Comparison of ENCODE assay signal across 14 cellular contexts in genomic region chr3:182259579-182259978, GRCh38.
A peak's percentile ranks its signal among the peaks of the same experiment; 100 is the strongest.
DNase-seq lines count a peak whose midpoint lies in the region; ATAC-seq and TF ChIP-seq lines count a peak whose summit lies in the region.
"Had no signal": no experiment of that assay in that cellular context is flagged by ENCODE, and none has a peak within 500 bp of the region (broad histone marks: within the 10 kb centered on the region; RNA-seq: fewer than 3 reads in every experiment).

No MANE protein-coding gene starts in this region.

- H2AFZ ChIP-seq in neural progenitor cell (replicated peaks): no peak overlapping the region

- TF ChIP-seq CTCF in epithelial cell of proximal tubule (conservative IDR thresholded peaks at IDR 0.05; ENCODE audit: low read depth, low read length) (peak; percentile 18), neural progenitor cell (IDR thresholded peaks at IDR 0.05) (no peak), GM20000 (IDR thresholded peaks at IDR 0.05; ENCODE audit: extremely low read depth, missing control alignments) (no peak)

- peaks cover 2% of the 10 kb centered on the region for H3K9me3 Mint-ChIP-seq in neural progenitor cell
- H3K9me3 Mint-ChIP-seq: CD4-positive, alpha-beta T cell had no signal

- peak; percentile 52 for DNase-seq in DMS153 (lab: John Stamatoyannopoulos, UW)
- DNase-seq in NCI-H510A treated with DMSO at 0.1 percent for 48 hours (lab: John Stamatoyannopoulos, UW): peak; percentile 51
- no peak for DNase-seq in epithelial cell of proximal tubule (ENCODE audit: low read depth)
- peak; percentile 63 for DNase-seq in neural progenitor cell (ENCODE audit: low spot score)
- no peak for DNase-seq in GM20000 (ENCODE audit: low spot score)
- DNase-seq in COLO668 (lab: John Stamatoyannopoulos, UW; ENCODE audit: unreplicated experiment): no peak
- DNase-seq in epidermal melanocyte (ENCODE audit: insufficient read length, low spot score): no peak
- DNase-seq: activated CD8-positive, alpha-beta memory T cell treated with anti-CD3 and anti-CD28 coated beads, Interleukin-2, amount 10 ng/mL, durations not matched to agents 7 days and 5 days; CD4-positive, alpha-beta T cell; immature natural killer cell; OCI-M1 had no signal

- peak overlapping the region; percentile 95 for H3K27ac Mint-ChIP-seq in neural progenitor cell
- H3K27ac Mint-ChIP-seq: activated CD8-positive, alpha-beta memory T cell treated with anti-CD3 and anti-CD28 coated beads, Interleukin-2, amount 10 ng/mL, durations not matched to agents 7 days and 5 days; CD4-positive, alpha-beta T cell; immature natural killer cell had no signal

- no peaks in the 10 kb centered on the region for H3F3A ChIP-seq in neural progenitor cell (ENCODE audit: low read depth)

- no peaks in the 10 kb centered on the region for H3K27me3 Mint-ChIP-seq in neural progenitor cell (ENCODE audit: insufficient read depth, low read depth)

- H3K4me1 Mint-ChIP-seq in neural progenitor cell: peaks cover 58% of the 10 kb centered on the region
- H3K4me1 Mint-ChIP-seq: activated CD8-positive, alpha-beta memory T cell treated with anti-CD3 and anti-CD28 coated beads, Interleukin-2, amount 10 ng/mL, durations not matched to agents 7 days and 5 days; immature natural killer cell had no signal

- no peaks in the 10 kb centered on the region for H3K9me3 ChIP-seq in neural progenitor cell (ENCODE audit: low read depth)
- H3K9me3 ChIP-seq: neutrophil, tibial nerve had no signal

- no peak for ATAC-seq in HG03439 (IDR thresholded peaks at IDR 0.05; ENCODE audit: unreplicated experiment)
- ATAC-seq: activated CD8-positive, alpha-beta memory T cell treated with anti-CD3 and anti-CD28 coated beads, Interleukin-2, amount 10 ng/mL, durations not matched to agents 7 days and 5 days had no signal

- H3K36me3 Mint-ChIP-seq in neural progenitor cell: peaks cover 1% of the 10 kb centered on the region
- H3K36me3 Mint-ChIP-seq: activated CD8-positive, alpha-beta memory T cell treated with anti-CD3 and anti-CD28 coated beads, Interleukin-2, amount 10 ng/mL, durations not matched to agents 7 days and 5 days; immature natural killer cell had no signal

- H3K79me2 ChIP-seq in neural progenitor cell (ENCODE audit: low read depth): no peaks in the 10 kb centered on the region

- no peaks in the 10 kb centered on the region for H3K36me3 ChIP-seq in neural progenitor cell
- H3K36me3 ChIP-seq: neutrophil, tibial nerve had no signal

- H3K27ac ChIP-seq in neural progenitor cell: no peak overlapping the region
- H3K27ac ChIP-seq: neutrophil had no signal

- H3K27me3 ChIP-seq in neural progenitor cell: no peaks in the 10 kb centered on the region
- H3K27me3 ChIP-seq: tibial nerve had no signal

- H3K4me3 ChIP-seq in epithelial cell of proximal tubule (ENCODE audit: low read depth, low read length) (no peak overlapping the region), neural progenitor cell (no peak overlapping the region)

- H3K4me2 ChIP-seq in neural progenitor cell: peak overlapping the region; percentile 17

- H3K9ac ChIP-seq in neural progenitor cell: no peak overlapping the region

- no peaks in the 10 kb centered on the region for H4K20me1 ChIP-seq in neural progenitor cell (ENCODE audit: low read depth)

- H3K4me3 Mint-ChIP-seq in neural progenitor cell: no peak overlapping the region
- H3K4me3 Mint-ChIP-seq: activated CD8-positive, alpha-beta memory T cell treated with anti-CD3 and anti-CD28 coated beads, Interleukin-2, amount 10 ng/mL, durations not matched to agents 7 days and 5 days; CD4-positive, alpha-beta T cell; immature natural killer cell had no signal

- peaks cover 40% of the 10 kb centered on the region for H3K4me1 ChIP-seq in neural progenitor cell

Comparison
In these comparisons a context has a peak if more than half of its experiments do, and no peak if none do; other contexts are left out.
1. DNase-seq: peak in DMS153 (single experiment), NCI-H510A treated with DMSO at 0.1 percent for 48 hours (single experiment) and neural progenitor cell (single experiment); none in epithelial cell of proximal tubule (single experiment), GM20000 (single experiment), COLO668 (single experiment) and epidermal melanocyte (single experiment).